10 cellular contexts compared by ENCODE assay signal in the genomic region with DNA sequence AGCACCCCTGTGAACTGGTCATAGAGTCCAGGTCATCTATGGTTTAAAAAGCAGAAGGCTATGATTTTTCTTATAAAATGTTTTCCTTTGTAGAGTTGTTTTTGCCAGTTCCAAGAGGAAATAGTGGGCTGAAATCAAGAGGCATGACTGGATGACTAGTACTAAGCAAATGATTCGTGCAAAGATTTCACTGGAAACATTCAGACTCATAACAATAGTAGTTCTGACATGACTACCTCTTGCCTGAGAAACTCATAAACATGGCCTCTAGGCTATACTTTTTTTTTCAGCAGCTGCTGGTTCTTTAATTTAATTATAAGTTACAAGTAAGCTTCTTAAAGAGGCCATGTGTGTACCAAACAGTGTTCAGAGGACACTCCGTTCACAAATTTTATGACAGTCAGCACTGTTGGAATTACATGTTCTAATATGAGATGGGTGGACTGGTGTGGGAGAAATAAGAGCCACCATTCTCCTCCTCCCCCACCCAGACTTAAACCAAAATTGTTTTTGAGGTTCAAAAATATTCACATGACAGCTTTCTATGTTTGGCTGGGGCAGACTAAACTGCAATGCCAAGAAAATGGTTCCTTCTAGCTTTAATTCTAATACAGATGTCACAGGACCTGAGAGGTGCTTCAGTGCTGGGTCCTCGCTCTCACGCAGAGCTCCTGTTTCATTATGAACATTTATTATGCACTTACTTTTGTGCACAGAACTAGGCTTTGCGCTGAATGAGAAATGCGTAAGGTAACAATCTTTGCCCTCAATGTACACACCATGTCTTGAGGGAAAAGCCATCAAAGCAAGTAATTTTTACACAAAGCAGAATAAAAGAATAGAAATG.
DNase-seq lines count a peak whose midpoint lies in the region; ATAC-seq and TF ChIP-seq lines count a peak whose summit lies in the region.
"Had no signal": no experiment of that assay in that cellular context is flagged by ENCODE, and none has a peak within 500 bp of the region (broad histone marks: within the 10 kb centered on the region; RNA-seq: fewer than 3 reads in every experiment).

No MANE protein-coding gene starts in this region.

- no peak overlapping the region for H3K4me3 ChIP-seq in CD4-positive, alpha-beta memory T cell (ENCODE audit: low read length in 2 of 2)
- H3K4me3 ChIP-seq: PC-9 had no signal

- H3K27ac ChIP-seq in CD4-positive, alpha-beta memory T cell (ENCODE audit: low read depth, low read length): no peak overlapping the region
- H3K27ac ChIP-seq: PC-9 had no signal

- H3K27me3 Mint-ChIP-seq in activated B cell treated with CpG ODN at 0.5 μM for 24 hours: no peaks in the 10 kb centered on the region
- no peaks in the 10 kb centered on the region for H3K27me3 Mint-ChIP-seq in CD4-positive, alpha-beta memory T cell

- POLR2A ChIA-PET in activated B cell treated with CpG ODN at 0.5 μM for 24 hours (lab: Charles Lee) (no interaction called here), GM10248 (lab: Yijun Ruan, JAX) (no interaction called here)
- POLR2A ChIA-PET in CD4-positive, alpha-beta memory T cell (lab: Charles Lee; ENCODE audit: partially characterized antibody): no interaction called here

- DNase-seq in AG08396 (ENCODE audit: low spot score) (peak; percentile 8), activated B cell treated with CpG ODN at 0.5 μM for 24 hours (no peak), DMS 273 (lab: John Stamatoyannopoulos, UW; ENCODE audit: unreplicated experiment) (no peak), GM10248 (ENCODE audit: extremely low spot score) (no peak)
- no peak for DNase-seq in activated CD8-positive, alpha-beta memory T cell treated with anti-CD3 and anti-CD28 coated beads, Interleukin-2, amount 50 U/mL, for 48 hours
- DNase-seq in CD4-positive, alpha-beta memory T cell: no peak
- DNase-seq: hippocampal formation, PC-9 had no signal

- no peaks in the 10 kb centered on the region for H3K36me3 ChIP-seq in CD4-positive, alpha-beta memory T cell (ENCODE audit: insufficient read depth, low read length)

- no peak overlapping the region for H3K27ac Mint-ChIP-seq in activated B cell treated with CpG ODN at 0.5 μM for 24 hours
- no peak overlapping the region for H3K27ac Mint-ChIP-seq in CD4-positive, alpha-beta memory T cell

- no peaks in the 10 kb centered on the region for H3K27me3 ChIP-seq in CD4-positive, alpha-beta memory T cell (ENCODE audit: insufficient read depth, low read length)

- H3K9me3 ChIP-seq in CD4-positive, alpha-beta memory T cell (ENCODE audit: control insufficient read depth in 1 of 2, low read length in 2 of 2): no peaks in the 10 kb centered on the region

- no peaks in the 10 kb centered on the region for H3K9me3 Mint-ChIP-seq in activated B cell treated with CpG ODN at 0.5 μM for 24 hours
- peaks cover 0 to 2% (median 0%) of the 10 kb centered on the region in 8 donors for H3K9me3 Mint-ChIP-seq in CD4-positive, alpha-beta memory T cell

- ATAC-seq in GM18870 (IDR thresholded peaks at IDR 0.05; ENCODE audit: unreplicated experiment) (peak; percentile 64), HG02884 (IDR thresholded peaks at IDR 0.05; ENCODE audit: unreplicated experiment) (peak; percentile 56), activated B cell treated with CpG ODN at 0.5 μM for 24 hours (ENCODE audit: low read depth) (peak; percentile 26)

- CTCF ChIA-PET in activated B cell treated with CpG ODN at 0.5 μM for 24 hours (lab: Charles Lee): interaction anchor here (0.6 kb wide), 1 partner anchor 1809 kb away, joined by 3 read pairs; no protein-coding TSS in a partner anchor
- CTCF ChIA-PET in CD4-positive, alpha-beta memory T cell (lab: Charles Lee; ENCODE audit: partially characterized antibody): no interaction called here
- CTCF ChIA-PET in GM10248 (lab: Yijun Ruan, JAX): interaction anchor here (0.7 to 2.5 kb wide), 11 partner anchors 11 to 244 kb away, joined by 3 to 9 read pairs (median 3); no protein-coding TSS in a partner anchor

- H3K4me1 Mint-ChIP-seq in activated B cell treated with CpG ODN at 0.5 μM for 24 hours: peaks cover 31% of the 10 kb centered on the region
- no peaks in the 10 kb centered on the region for H3K4me1 Mint-ChIP-seq in CD4-positive, alpha-beta memory T cell

- H3K36me3 Mint-ChIP-seq in activated B cell treated with CpG ODN at 0.5 μM for 24 hours (ENCODE audit: low read depth): no peaks in the 10 kb centered on the region
- H3K36me3 Mint-ChIP-seq in CD4-positive, alpha-beta memory T cell: no peaks in the 10 kb centered on the region

- H3K4me3 Mint-ChIP-seq in activated B cell treated with CpG ODN at 0.5 μM for 24 hours: no peak overlapping the region
- H3K4me3 Mint-ChIP-seq in CD4-positive, alpha-beta memory T cell: no peak overlapping the region

- TF ChIP-seq CTCF in activated B cell treated with CpG ODN at 0.5 μM for 24 hours (IDR thresholded peaks at IDR 0.05): no peak
- no peak for TF ChIP-seq CTCF in GM10248 (IDR thresholded peaks at IDR 0.05; ENCODE audit: control extremely low read depth, extremely low read depth, low read depth, missing control alignments)

- intact Hi-C loops in activated B cell treated with CpG ODN at 0.5 μM for 24 hours (cut with micrococcal nuclease): no loop called here
- intact Hi-C loops in CD4-positive, alpha-beta memory T cell (cut with micrococcal nuclease): no loop called here

- no peaks in the 10 kb centered on the region for H3K4me1 ChIP-seq in CD4-positive, alpha-beta memory T cell (ENCODE audit: insufficient read depth, low read length)
